8 cellular contexts compared by ENCODE assay signal in the genomic region with DNA sequence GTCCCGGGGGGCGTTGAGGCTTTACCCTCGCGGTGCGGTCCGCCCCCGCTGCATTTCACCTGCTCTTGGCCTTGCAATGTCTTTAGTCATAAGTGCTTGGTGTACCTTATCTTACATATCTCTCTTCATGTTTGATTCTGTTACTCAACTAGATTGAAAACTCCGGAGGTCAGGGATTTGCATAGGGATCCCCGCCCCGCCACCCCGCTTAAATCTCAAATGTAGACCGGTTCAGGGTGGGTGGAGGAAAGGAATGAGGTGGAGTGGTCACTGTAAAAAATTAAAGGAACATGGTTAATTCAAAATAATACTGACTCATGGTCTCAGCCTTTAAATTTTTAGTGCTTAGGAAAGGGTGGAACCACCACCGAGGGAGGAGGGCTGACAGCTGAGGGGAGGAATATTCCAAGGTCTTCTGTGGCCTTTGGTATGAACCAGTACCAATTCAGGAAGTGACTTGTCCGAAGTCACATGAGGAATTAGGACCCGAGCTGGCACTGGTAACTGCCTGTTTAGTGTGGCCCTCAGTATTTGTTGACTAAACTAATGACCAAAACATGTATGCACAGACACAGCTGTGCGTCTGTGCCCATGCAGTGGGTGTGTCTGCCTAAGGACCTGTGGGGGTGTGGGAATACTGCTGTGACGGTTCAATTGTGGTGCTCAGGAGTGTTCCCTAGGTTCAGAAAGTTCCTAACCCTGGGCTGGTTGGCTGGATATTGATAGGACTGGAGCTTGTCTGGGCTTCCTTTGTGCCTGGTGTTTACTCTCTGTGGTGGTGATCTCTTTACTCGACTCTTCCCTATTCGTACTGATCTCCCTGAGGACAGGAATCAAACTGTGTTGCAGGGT. TPM values are rescaled to one million over a fixed set of nuclear protein-coding genes. Genes with fewer than 3 reads are reported as not detected.
DNase-seq lines count a peak whose midpoint lies in the region; ATAC-seq and TF ChIP-seq lines count a peak whose summit lies in the region.

No MANE protein-coding gene starts in this region.

- peaks cover 11% of the 10 kb centered on the region for H3F3A ChIP-seq in SK-N-SH (replicated peaks; ENCODE audit: insufficient read depth)

- no peaks in the 10 kb centered on the region for H3K27me3 ChIP-seq in SK-N-SH (ENCODE audit: insufficient read depth)
- H3K27me3 ChIP-seq in mammary epithelial cell (ENCODE audit: insufficient read depth, low read length) = no peaks in the 10 kb centered on the region

- H3K9me3 ChIP-seq in SK-N-SH (no peaks in the 10 kb centered on the region), mammary epithelial cell (replicated peaks; ENCODE audit: insufficient read depth, low read length) (no peaks in the 10 kb centered on the region)

- TF ChIP-seq EP300 in SK-N-SH (IDR thresholded peaks at IDR 0.05; ENCODE audit: borderline replicate concordance in 1 of 2, low read depth in 1 of 2, low read length in 1 of 2) = no peak

- H3K4me3 ChIP-seq in SK-N-SH (ENCODE audit: low read depth in 2 of 2, low read length in 1 of 2) = peak overlapping the region; percentile 80 to 95
- H3K4me3 ChIP-seq in mammary epithelial cell (replicated peaks in 1 of 3; ENCODE audit: insufficient read depth in 1 of 3, low read depth in 2 of 3, low read length in 3 of 3) = peak overlapping the region; percentile 95 to 99 (median 99)

- TF ChIP-seq CTCF in SK-N-SH (IDR thresholded peaks at IDR 0.05) (no peak), mammary epithelial cell (conservative IDR thresholded peaks at IDR 0.05 in 1 of 2, IDR thresholded peaks at IDR 0.05 in 1 of 2; ENCODE audit: extremely low read depth in 1 of 2, insufficient read depth in 1 of 2, low read depth in 1 of 2, low read length in 2 of 2) (no peak)

- peaks cover 0 to 15% of the 10 kb centered on the region in 2 experiments for H3K36me3 ChIP-seq in SK-N-SH (replicated peaks in 1 of 2; ENCODE audit: control insufficient read depth in 1 of 2, insufficient read depth in 2 of 2, low read length in 1 of 2)
- no peaks in the 10 kb centered on the region for H3K36me3 ChIP-seq in mammary epithelial cell (ENCODE audit: insufficient read depth, low read length)

- 6% methylated on average over 18 of the region's 19 CpGs for WGBS in SK-N-SH (ENCODE audit: low lambda C conversion rate)
- 3% methylated on average over 18 of the region's 19 CpGs for WGBS in mammary epithelial cell (ENCODE audit: low coverage, missing lambda C conversion rate)

- H3K9ac ChIP-seq in SK-N-SH (peak overlapping the region; percentile 88), mammary epithelial cell (ENCODE audit: insufficient read depth, low read length) (peak overlapping the region; percentile 83)

- peak overlapping the region in 1 of 2 experiments; percentile 98; a peak in 3 of 4 replicates for H3K27ac ChIP-seq in SK-N-SH (ENCODE audit: low read depth in 2 of 2, low read length in 1 of 2)
- peak overlapping the region; percentile 72 for H3K27ac ChIP-seq in mammary epithelial cell (ENCODE audit: insufficient read depth, low read depth, low read length)

- dilution Hi-C loops in mammary epithelial cell (cut with HindIII; ENCODE audit: low sequenced_read_pairs) = loop anchor here (5.0 kb wide), 1 partner anchor 34 kb away; no protein-coding TSS in a partner anchor

- ATAC-seq in GM19395 (IDR thresholded peaks at IDR 0.05; ENCODE audit: unreplicated experiment) (peak; percentile 43), HG03460 (IDR thresholded peaks at IDR 0.05; ENCODE audit: unreplicated experiment) (peak; percentile 30)

- in situ Hi-C loops in mammary epithelial cell (cut with MboI; ENCODE audit: low sequenced_read_pairs in 2 of 2) = no loop called here

- H3K9me2 ChIP-seq in SK-N-SH = no peaks in the 10 kb centered on the region

- TSS peak; percentile 37 for BruUV-seq in mammary epithelial cell (replicated peaks; lab: Mats Ljungman, UMichigan)

- peak overlapping the region; percentile 91; the same call in 1 of the 2 replicates for H2AFZ ChIP-seq in SK-N-SH (ENCODE audit: low read depth)
- peak overlapping the region; percentile 90 for H2AFZ ChIP-seq in mammary epithelial cell (ENCODE audit: low read depth, low read length)

- POLR2A ChIA-PET in SK-N-SH (lab: Yijun Ruan, JAX) = no interaction called here

- peaks cover 61% of the 10 kb centered on the region for H3K79me2 ChIP-seq in SK-N-SH (ENCODE audit: insufficient read depth)
- peaks cover 61% of the 10 kb centered on the region for H3K79me2 ChIP-seq in mammary epithelial cell (ENCODE audit: insufficient read depth, low read length)

- H3K4me1 ChIP-seq in SK-N-SH (ENCODE audit: control insufficient read depth in 1 of 2, insufficient read depth in 2 of 2, low read depth in 1 of 2, low read length in 1 of 2) (peaks cover 7 to 12% of the 10 kb centered on the region in 2 experiments), mammary epithelial cell (ENCODE audit: insufficient read depth, low read length) (peaks cover 23% of the 10 kb centered on the region)

- intact Hi-C loops in mammary epithelial cell (cut with micrococcal nuclease) = loop anchor here (2.0 kb wide), 1 partner anchor 307 kb away; no protein-coding TSS in a partner anchor

- no peak for TF ChIP-seq RAD21 in SK-N-SH (IDR thresholded peaks at IDR 0.05; ENCODE audit: low read length)

- H4K20me1 ChIP-seq in SK-N-SH (ENCODE audit: insufficient read depth) (peaks cover 30% of the 10 kb centered on the region), mammary epithelial cell (ENCODE audit: insufficient read depth, low read length) (no peaks in the 10 kb centered on the region)

- CTCF ChIA-PET in SK-N-SH (lab: Yijun Ruan, JAX) (no interaction called here), mammary epithelial cell (lab: Charles Lee; ENCODE audit: low non-redundant PET) (no interaction called here)

- DNase-seq in COLO668 (lab: John Stamatoyannopoulos, UW; ENCODE audit: unreplicated experiment) (peak; percentile 63), SK-N-SH (peak; percentile 27), mammary epithelial cell (peak; percentile 59), kidney glomerular epithelial cell (lab: John Stamatoyannopoulos, UW) (peak; percentile 69), OCI-M2 (lab: John Stamatoyannopoulos, UW; ENCODE audit: unreplicated experiment) (no peak)
- DNase-seq in stimulated activated CD4-positive, alpha-beta T cell treated with anti-CD3 and anti-CD28 coated beads, Interleukin-4, amount 100 ng/mL, for 1 hour = peak; percentile 51

- H3K4me2 ChIP-seq in SK-N-SH (peak overlapping the region; percentile 79), mammary epithelial cell (ENCODE audit: insufficient read depth, low read depth, low read length) (peak overlapping the region; percentile 87)

TF ChIP-seq in SK-N-SH, 30 proteins besides CTCF, POLR2A, EP300 and RAD21:
- TF ChIP-seq ELF1 (IDR thresholded peaks at IDR 0.05) (peak; percentile 38; the same call in 1 of the 2 replicates), CHD2 (IDR thresholded peaks at IDR 0.05; ENCODE audit: low read length, partially characterized antibody) (no peak), MXI1 (IDR thresholded peaks at IDR 0.05; ENCODE audit: low read depth, low read length) (0 out of 2 replicates have a peak, but pooled peaks have one; percentile 25)
- TF ChIP-seq, protein P1, sequence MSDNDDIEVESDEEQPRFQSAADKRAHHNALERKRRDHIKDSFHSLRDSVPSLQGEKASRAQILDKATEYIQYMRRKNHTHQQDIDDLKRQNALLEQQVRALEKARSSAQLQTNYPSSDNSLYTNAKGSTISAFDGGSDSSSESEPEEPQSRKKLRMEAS (IDR thresholded peaks at IDR 0.05; ENCODE audit: low read depth) = no peak
- TF ChIP-seq, protein P2, sequence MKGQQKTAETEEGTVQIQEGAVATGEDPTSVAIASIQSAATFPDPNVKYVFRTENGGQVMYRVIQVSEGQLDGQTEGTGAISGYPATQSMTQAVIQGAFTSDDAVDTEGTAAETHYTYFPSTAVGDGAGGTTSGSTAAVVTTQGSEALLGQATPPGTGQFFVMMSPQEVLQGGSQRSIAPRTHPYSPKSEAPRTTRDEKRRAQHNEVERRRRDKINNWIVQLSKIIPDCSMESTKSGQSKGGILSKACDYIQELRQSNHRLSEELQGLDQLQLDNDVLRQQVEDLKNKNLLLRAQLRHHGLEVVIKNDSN (IDR thresholded peaks at IDR 0.05; ENCODE audit: borderline replicate concordance, low read depth) = peak; percentile 70; the same call in 1 of the 2 replicates

RNA-seq across cellular contexts. Expression of a gene that starts 1.0 kb away (rescaled TPM):
- polyA plus RNA-seq in SK-N-SH (2012; rRNA removed) = 78.9 and 105 TPM in 2 replicates
- 82.9 and 136 TPM in 2 replicates for polyA plus RNA-seq in SK-N-SH (2012; cell fraction: cytosol; rRNA removed)
- 46.4 and 49.5 TPM in 2 replicates for polyA plus RNA-seq in SK-N-SH (2012; cell fraction: nucleus; rRNA removed)
- total RNA-seq in mammary epithelial cell = 100 to 1,000 TPM in 1 of 2 donors, 10 to 100 TPM in 1; 72.1 to 130 TPM
- polyA plus RNA-seq in mammary epithelial cell = 64.8 TPM
- polyA minus RNA-seq in mammary epithelial cell = 97.6 TPM

RNA-seq across cellular contexts. Expression of a gene that starts 12.9 kb away (rescaled TPM):
- polyA plus RNA-seq in SK-N-SH (2012; rRNA removed) (72.7 and 84.9 TPM in 2 replicates), mammary epithelial cell (115 TPM)
- 57.6 and 77.8 TPM in 2 replicates for polyA plus RNA-seq in SK-N-SH (2012; cell fraction: cytosol; rRNA removed)
- 57.2 and 78.1 TPM in 2 replicates for polyA plus RNA-seq in SK-N-SH (2012; cell fraction: nucleus; rRNA removed)
- 100 to 1,000 TPM in 1 of 2 donors, 10 to 100 TPM in 1; 89.5 to 108 TPM for total RNA-seq in mammary epithelial cell
- 59.2 TPM for polyA minus RNA-seq in mammary epithelial cell
